1 cellular context compared by ENCODE assay signal in genomic region chr16:75011634-75012307, GRCh38.
A peak's percentile ranks its signal among the peaks of the same experiment; 100 is the strongest.
TF ChIP-seq lines count a peak whose summit lies in the region.

No MANE protein-coding gene starts in this region.

TF ChIP-seq in GM12878, 131 proteins besides CTCF, POLR2A, EP300 and RAD21 (continued from another document):
- TF ChIP-seq, protein P1, sequence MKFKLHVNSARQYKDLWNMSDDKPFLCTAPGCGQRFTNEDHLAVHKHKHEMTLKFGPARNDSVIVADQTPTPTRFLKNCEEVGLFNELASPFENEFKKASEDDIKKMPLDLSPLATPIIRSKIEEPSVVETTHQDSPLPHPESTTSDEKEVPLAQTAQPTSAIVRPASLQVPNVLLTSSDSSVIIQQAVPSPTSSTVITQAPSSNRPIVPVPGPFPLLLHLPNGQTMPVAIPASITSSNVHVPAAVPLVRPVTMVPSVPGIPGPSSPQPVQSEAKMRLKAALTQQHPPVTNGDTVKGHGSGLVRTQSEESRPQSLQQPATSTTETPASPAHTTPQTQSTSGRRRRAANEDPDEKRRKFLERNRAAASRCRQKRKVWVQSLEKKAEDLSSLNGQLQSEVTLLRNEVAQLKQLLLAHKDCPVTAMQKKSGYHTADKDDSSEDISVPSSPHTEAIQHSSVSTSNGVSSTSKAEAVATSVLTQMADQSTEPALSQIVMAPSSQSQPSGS (IDR thresholded peaks at IDR 0.05; ENCODE audit: low read length): peak; percentile 83
- TF ChIP-seq JUNB (IDR thresholded peaks at IDR 0.05) (peak; percentile 87), ZNF217 (IDR thresholded peaks at IDR 0.05) (0 out of 2 replicates have a peak, but pooled peaks have one; percentile 60), FOXM1 (IDR thresholded peaks at IDR 0.05; ENCODE audit: low read depth, low read length) (peak; percentile 92), GABPA (IDR thresholded peaks at IDR 0.05; ENCODE audit: low read depth) (no peak), ETV6 (conservative IDR thresholded peaks at IDR 0.05 in 1 of 2, IDR thresholded peaks at IDR 0.05 in 1 of 2; ENCODE audit: borderline replicate concordance in 1 of 2, low read depth in 1 of 2) (peak in 1 of 2 experiments; percentile 41; a peak in 1 of 4 replicates), YY1 (IDR thresholded peaks at IDR 0.05; ENCODE audit: low read depth, low read length) (peak; percentile 75), PKNOX1 (IDR thresholded peaks at IDR 0.05) (0 out of 2 replicates have a peak, but pooled peaks have one; percentile 9), MXI1 (IDR thresholded peaks at IDR 0.05; ENCODE audit: low read depth, low read length) (peak; percentile 49; the same call in 1 of the 2 replicates), CBX5 (IDR thresholded peaks at IDR 0.05; ENCODE audit: low read depth) (no peak)
